Comparison of ENCODE assay signal across 8 cellular contexts in genomic region chr1:21290546-21290944, GRCh38. TPM values are rescaled to one million over a fixed set of nuclear protein-coding genes. Genes with fewer than 3 reads are reported as not detected.
DNase-seq lines count a peak whose midpoint lies in the region; ATAC-seq and TF ChIP-seq lines count a peak whose summit lies in the region.

No MANE protein-coding gene starts in this region.

- H3K27ac Mint-ChIP-seq in natural killer cell treated with Interleukin-12 subunit alpha and Interleukin-12 subunit beta and Interleukin-15 and Interleukin-18, amount 100 ng/mL, for 72 hours: no peak overlapping the region

- H3K4me1 ChIP-seq in ES-I3 (ENCODE audit: insufficient read depth, low read length) (peaks cover 26% of the 10 kb centered on the region), MM.1S (ENCODE audit: low read length) (peaks cover 41% of the 10 kb centered on the region)

- H3F3A ChIP-seq in MM.1S (ENCODE audit: insufficient read depth, low read length): peaks cover 44% of the 10 kb centered on the region

- peak overlapping the region; percentile 91 for H3K4me2 ChIP-seq in MM.1S (ENCODE audit: low read depth, low read length)

- no peaks in the 10 kb centered on the region for H3K27me3 Mint-ChIP-seq in natural killer cell treated with Interleukin-12 subunit alpha and Interleukin-12 subunit beta and Interleukin-15 and Interleukin-18, amount 100 ng/mL, for 72 hours

- peak overlapping the region; percentile 70 for H3K4me3 Mint-ChIP-seq in natural killer cell treated with Interleukin-12 subunit alpha and Interleukin-12 subunit beta and Interleukin-15 and Interleukin-18, amount 100 ng/mL, for 72 hours

- H3K36me3 ChIP-seq in ES-I3 (ENCODE audit: insufficient read depth, low read length) (no peaks in the 10 kb centered on the region), MM.1S (replicated peaks; ENCODE audit: insufficient read depth, low read length) (no peaks in the 10 kb centered on the region)

- peaks cover 42 to 48% of the 10 kb centered on the region in 2 donors for H3K4me1 Mint-ChIP-seq in natural killer cell treated with Interleukin-12 subunit alpha and Interleukin-12 subunit beta and Interleukin-15 and Interleukin-18, amount 100 ng/mL, for 72 hours (ENCODE audit: low read depth in 2 of 2)

- no peaks in the 10 kb centered on the region for H3K27me3 ChIP-seq in MM.1S (replicated peaks; ENCODE audit: insufficient read depth, low read length)

- H3K9ac ChIP-seq in ES-I3 (ENCODE audit: low read depth, low read length) (peak overlapping the region; percentile 54; the same call in 1 of the 2 replicates), MM.1S (ENCODE audit: low read length) (peak overlapping the region; percentile 81)

- DNase-seq in MM.1S (peak; percentile 68), HuH-7.5 (ENCODE audit: low spot score) (no peak), putamen (ENCODE audit: low spot score) (no peak), SHP77 treated with DMSO at 0.1 percent for 48 hours (lab: John Stamatoyannopoulos, UW) (no peak), MV-4-11 (lab: John Stamatoyannopoulos, UW) (no peak)
- peak; percentile 24 for DNase-seq in central memory CD4-positive, alpha-beta T cell
- no peak for DNase-seq in natural killer cell treated with Interleukin-12 subunit alpha and Interleukin-12 subunit beta and Interleukin-15 and Interleukin-18, amount 100 ng/mL, for 72 hours (ENCODE audit: low spot score)

- no peak for ATAC-seq in natural killer cell treated with Interleukin-12 subunit alpha and Interleukin-12 subunit beta and Interleukin-15 and Interleukin-18, amount 100 ng/mL, for 72 hours

- peak overlapping the region; percentile 84 for H3K27ac ChIP-seq in MM.1S (ENCODE audit: low read length)

- peaks cover 36% of the 10 kb centered on the region for H3K79me2 ChIP-seq in MM.1S (ENCODE audit: low read length)

- H3K9me3 ChIP-seq in ES-I3 (ENCODE audit: control insufficient read depth, insufficient read depth, low read length) (no peaks in the 10 kb centered on the region), MM.1S (replicated peaks; ENCODE audit: insufficient read depth, low read length) (no peaks in the 10 kb centered on the region)

- no peaks in the 10 kb centered on the region for H3K9me2 ChIP-seq in MM.1S (replicated peaks; ENCODE audit: insufficient read depth, low read length)

- no peaks in the 10 kb centered on the region for H4K20me1 ChIP-seq in MM.1S (ENCODE audit: insufficient read depth, low read length)

- no peaks in the 10 kb centered on the region for H3K36me3 Mint-ChIP-seq in natural killer cell treated with Interleukin-12 subunit alpha and Interleukin-12 subunit beta and Interleukin-15 and Interleukin-18, amount 100 ng/mL, for 72 hours

- H3K9me3 Mint-ChIP-seq in natural killer cell treated with Interleukin-12 subunit alpha and Interleukin-12 subunit beta and Interleukin-15 and Interleukin-18, amount 100 ng/mL, for 72 hours: no peaks in the 10 kb centered on the region

- peak overlapping the region; percentile 53 for H2AFZ ChIP-seq in MM.1S (ENCODE audit: low read length)

- peak overlapping the region; percentile 66 for H3K4me3 ChIP-seq in MM.1S (ENCODE audit: low read length)

- no peak for TF ChIP-seq CTCF in MM.1S (IDR thresholded peaks at IDR 0.05; ENCODE audit: low read length)

RNA-seq across cellular contexts. Expression of gene ECE1, which starts 0.3 kb away (rescaled TPM):
- 10 to 100 TPM; 33.7 to 53.9 TPM for total RNA-seq in natural killer cell treated with Interleukin-12 subunit alpha and Interleukin-12 subunit beta and Interleukin-15 and Interleukin-18, amount 100 ng/mL, for 72 hours

Comparison
In these comparisons a context has a peak if more than half of its experiments do, and no peak if none do; other contexts are left out.
1. DNase-seq: peak in MM.1S (single experiment) and central memory CD4-positive, alpha-beta T cell (single experiment); none in natural killer cell treated with Interleukin-12 subunit alpha and Interleukin-12 subunit beta and Interleukin-15 and Interleukin-18, amount 100 ng/mL, for 72 hours (single experiment), HuH-7.5 (single experiment), putamen (single experiment), SHP77 treated with DMSO at 0.1 percent for 48 hours (single experiment) and MV-4-11 (single experiment).